Comparison of ENCODE assay signal across 1 cellular context in the genomic region with DNA sequence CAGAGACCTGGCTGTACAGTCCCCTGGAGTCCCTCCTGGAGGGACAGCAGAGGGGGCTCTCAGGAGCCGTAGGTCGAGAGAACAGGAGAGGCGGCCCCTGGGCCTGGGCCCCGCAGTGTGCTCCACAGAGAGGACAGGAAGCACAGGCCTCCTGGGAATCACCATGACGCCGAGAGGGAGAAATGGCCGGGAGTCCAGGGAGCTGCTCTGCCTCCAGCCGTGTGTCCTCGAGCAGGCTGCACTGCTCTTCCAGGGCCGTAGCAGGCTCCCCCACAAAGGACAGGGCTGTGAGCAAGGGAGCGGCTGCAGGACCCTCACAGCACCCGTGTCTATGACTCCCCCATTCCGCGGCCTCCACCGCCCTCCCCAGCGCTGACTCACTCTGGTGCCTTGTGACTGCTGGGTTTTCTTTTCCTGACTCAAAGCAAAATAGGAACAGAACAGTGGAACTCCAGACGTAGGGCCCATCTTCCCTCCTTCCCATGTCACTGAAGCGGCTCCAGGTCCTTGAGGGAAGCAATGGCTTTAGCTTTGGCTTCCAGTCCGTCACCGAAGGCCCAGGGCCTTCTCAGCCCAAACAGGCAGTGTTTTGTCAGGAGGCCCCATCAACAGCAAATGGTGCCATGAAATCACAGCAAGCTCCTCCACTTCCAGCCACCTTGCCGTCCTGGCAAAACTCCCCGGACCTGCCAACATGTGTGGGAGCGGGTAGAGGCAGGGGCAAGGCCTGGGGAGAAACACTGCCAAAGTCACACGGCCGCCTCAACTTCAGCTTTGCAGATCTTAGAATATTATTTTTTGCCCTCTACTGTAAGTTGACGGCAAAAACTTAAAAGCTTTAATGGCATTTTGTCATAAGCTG.
TF ChIP-seq lines count a peak whose summit lies in the region.

No MANE protein-coding gene starts in this region.

TF ChIP-seq in endothelial cell of umbilical vein, 7 proteins besides CTCF, POLR2A, EP300 and RAD21 (continued from another document):
- TF ChIP-seq, protein P1, sequence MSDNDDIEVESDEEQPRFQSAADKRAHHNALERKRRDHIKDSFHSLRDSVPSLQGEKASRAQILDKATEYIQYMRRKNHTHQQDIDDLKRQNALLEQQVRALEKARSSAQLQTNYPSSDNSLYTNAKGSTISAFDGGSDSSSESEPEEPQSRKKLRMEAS (IDR thresholded peaks at IDR 0.05; ENCODE audit: insufficient read depth, insufficient read length): no peak
- TF ChIP-seq JUN (IDR thresholded peaks at IDR 0.05; ENCODE audit: borderline replicate concordance, insufficient read depth, insufficient read length, low read depth) (no peak), EZH2 (IDR thresholded peaks at IDR 0.05; ENCODE audit: borderline replicate concordance, low read depth, low read length, severe bottlenecking) (no peak)
